ENCODE assay signal across 18 cellular contexts in genomic region chr10:79495306-79495705, GRCh38. TPM values are rescaled to one million over a fixed set of nuclear protein-coding genes. Genes with fewer than 3 reads are reported as not detected.
DNase-seq lines count a peak whose midpoint lies in the region; ATAC-seq, FAIRE-seq and TF ChIP-seq lines count a peak whose summit lies in the region.
"Had no signal": no experiment of that assay in that cellular context is flagged by ENCODE, and none has a peak within 500 bp of the region (broad histone marks: within the 10 kb centered on the region; RNA-seq: fewer than 3 reads in every experiment).

No MANE protein-coding gene starts in this region.

- peaks cover 27 to 57% of the 10 kb centered on the region in 2 experiments for H3K27me3 ChIP-seq in K562 (ENCODE audit: control insufficient read depth in 2 of 2, insufficient read depth in 2 of 2, low read length in 2 of 2)

- no peak for TF ChIP-seq EP300 in K562 (IDR thresholded peaks at IDR 0.05; ENCODE audit: low read length)

- 13% methylated on average over 10 of the region's 10 CpGs for whole genome bisulfite sequencing in K562 (ENCODE audit: insufficient coverage, low coverage, missing lambda C conversion rate)

- FAIRE-seq in K562 (lab: Jason Lieb, UNC) = no peak
- FAIRE-seq in GM19239 (lab: Jason Lieb, UNC) = no peak
- FAIRE-seq: G401.6, GM12892, H1 had no signal

- no peaks in the 10 kb centered on the region for H3K36me3 ChIP-seq in K562 (ENCODE audit: control insufficient read depth, insufficient read depth, low read length)

- H3K4me1 ChIP-seq in K562 (replicated peaks in 1 of 2; ENCODE audit: control insufficient read depth in 2 of 2, insufficient read depth in 2 of 2, low read length in 2 of 2) = peaks cover 6 to 7% of the 10 kb centered on the region in 2 experiments; a peak in 4 of 5 replicates

- H2AFZ ChIP-seq in K562 (ENCODE audit: low read depth, low read length) = 0 out of 2 replicates have a peak overlapping the region, but pooled peaks have one; percentile 18
- H2AFZ ChIP-seq: GM23248 had no signal

- H3K9ac ChIP-seq in K562 (ENCODE audit: insufficient read depth in 1 of 2, low read depth in 2 of 2, low read length in 2 of 2) = peak overlapping the region in 1 of 2 experiments; percentile 1; a peak in 1 of 4 replicates
- H3K9ac ChIP-seq: GM23248 had no signal

- no peak overlapping the region for H3K4me2 ChIP-seq in K562 (ENCODE audit: insufficient read depth, low read length)

- 0 out of 2 replicates have a peak, but pooled peaks cover 4% of the 10 kb centered on the region for H4K20me1 ChIP-seq in K562 (replicated peaks; ENCODE audit: control insufficient read depth, insufficient read depth, low read length)

- no peaks in the 10 kb centered on the region for H3K9me1 ChIP-seq in K562 (ENCODE audit: control insufficient read depth, insufficient read depth, low read length)

- TF ChIP-seq CTCF in K562 (IDR thresholded peaks at IDR 0.05 in 2 of 3, conservative IDR thresholded peaks at IDR 0.05 in 1 of 3; ENCODE audit: insufficient read depth in 2 of 3, low read depth in 1 of 3, low read length in 3 of 3) = no peak

- POLR2A ChIA-PET in K562 (lab: Yijun Ruan, JAX) = no interaction called here

- TF ChIP-seq RAD21 in K562 (CRISPR knock-in tag; conservative IDR thresholded peaks at IDR 0.05 in 1 of 2, IDR thresholded peaks at IDR 0.05 in 1 of 2) = no peak

- no peak for TF ChIP-seq POLR2A in K562 (conservative IDR thresholded peaks at IDR 0.05)

- in situ Hi-C loops in K562 (cut with MboI) = no loop called here

- no peak for ATAC-seq in K562

- no peak overlapping the region for H3K4me3 ChIP-seq in K562
- H3K4me3 ChIP-seq: GM23248 had no signal

- H3K9me3 ChIP-seq in K562 (replicated peaks; ENCODE audit: control insufficient read depth, insufficient read depth, low read depth, low read length) = no peaks in the 10 kb centered on the region

- no peak overlapping the region for H3K27ac ChIP-seq in K562 (ENCODE audit: extremely low read depth, low read depth, low read length)
- H3K27ac ChIP-seq: GM23248 had no signal

- no peaks in the 10 kb centered on the region for H3K79me2 ChIP-seq in K562 (ENCODE audit: control insufficient read depth, insufficient read depth, low read length)

- DNase-seq in Kasumi-1 (lab: John Stamatoyannopoulos, UW) (peak; percentile 19 to 22), K562 (ENCODE audit: extremely low read depth in 1 of 4, low spot score in 3 of 4) (no peak), mesenteric fat pad (ENCODE audit: low spot score) (peak; percentile 60), cerebellar nuclear complex (lab: John Stamatoyannopoulos, UW) (no peak), GM19239 (ENCODE audit: insufficient read length, low spot score) (no peak), hepatic stellate cell (ENCODE audit: low spot score) (no peak), DMS153 (lab: John Stamatoyannopoulos, UW) (no peak)
- DNase-seq: C1 segment of cervical spinal cord; Calu3; CD4-positive, alpha-beta memory T cell; COR-L47; DND-41; GM23248; H7; HCEC 1CT had no signal

- BruUV-seq in K562 (replicated peaks; lab: Mats Ljungman, UMichigan) = no TSS peak

- CTCF ChIA-PET in K562 (lab: Yijun Ruan, JAX; ENCODE audit: low intra/inter-chr PET ratio) = no interaction called here

- intact Hi-C loops in K562 (cut with micrococcal nuclease) = no loop called here

TF ChIP-seq in K562, 482 proteins besides CTCF, POLR2A, EP300 and RAD21:
- TF ChIP-seq MED1 (CRISPR knock-in tag; IDR thresholded peaks at IDR 0.05; ENCODE audit: borderline replicate concordance) = no peak
- TF ChIP-seq TFAP4 (CRISPR knock-in tag; IDR thresholded peaks at IDR 0.05; ENCODE audit: borderline replicate concordance) = 0 out of 2 replicates have a peak, but pooled peaks have one; percentile 11

RNA-seq across cellular contexts. Expression of gene EIF5AL1, which starts 17.0 kb away (rescaled TPM):
- 0.16 TPM in 1 of 2 replicates, not detected in the other for total RNA-seq in K562 (2011; cell fraction: chromatin; rRNA removed; ENCODE audit: low replicate concordance)
- total RNA-seq in K562 (2011; cell fraction: nucleolus; rRNA removed) = 0.13 and 0.17 TPM in 2 replicates
- total RNA-seq in K562 (2011; cell fraction: nucleoplasm; rRNA removed) = 0.15 and 0.31 TPM in 2 replicates
- total RNA-seq in K562 (2014; rRNA removed) = 0.65 and 0.68 TPM in 2 replicates
- 0.80 and 0.83 TPM in 2 replicates for total RNA-seq in K562 (2014; rRNA removed; fragmentation: Illumina TruSeq; extraction: Trizol)
- 0.18 and 0.30 TPM in 2 replicates for total RNA-seq in K562 (2015; rRNA removed; fragmentation: Illumina TruSeq; extraction: Trizol)
- 0.27 and 0.31 TPM in 2 replicates for total RNA-seq in K562 (2021)
- 1.6 and 1.8 TPM in 2 replicates for polyA plus RNA-seq in K562 (2011; rRNA removed)
- 0.97 and 1.1 TPM in 2 replicates for polyA plus RNA-seq in K562 (2011; cell fraction: cytosol; rRNA removed)
- polyA plus RNA-seq in K562 (2011; cell fraction: nucleus; rRNA removed) = 0.20 and 0.35 TPM in 2 replicates
- 0.54 and 1.1 TPM in 2 replicates for polyA plus RNA-seq in K562 (2012)
- polyA plus RNA-seq in K562 (2014; fragmentation: Illumina TruSeq; extraction: Trizol) = 3.2 and 3.4 TPM in 2 replicates
- under 1 TPM in 1 of 2 experiments, not detected in 1; 0.03 TPM for polyA plus RNA-seq in K562 (2014; fragmentation: Nextera tagmentation; extraction: Ambion mirVana)
- polyA plus RNA-seq in K562 (2014; rRNA removed) = 0.37 and 0.43 TPM in 2 replicates
- 3.2 and 4.7 TPM in 2 replicates for polyA minus RNA-seq in K562 (2011; rRNA and poly(A)+ RNA removed)
- polyA minus RNA-seq in K562 (2011; cell fraction: cytosol; rRNA and poly(A)+ RNA removed) = 0.64 and 0.67 TPM in 2 replicates
- polyA minus RNA-seq in K562 (2011; cell fraction: nucleus; rRNA and poly(A)+ RNA removed) = under 0.01 and 0.11 TPM in 2 replicates
- total RNA-seq in mesenteric fat pad = 0.22 TPM

RNA-seq across cellular contexts. Expression of gene ZCCHC24, which starts 49.9 kb away (rescaled TPM):
- 4.0 and 6.3 TPM in 2 replicates for total RNA-seq in K562 (2011; cell fraction: chromatin; rRNA removed; ENCODE audit: low replicate concordance)
- total RNA-seq in K562 (2011; cell fraction: nucleolus; rRNA removed) = 4.8 and 4.9 TPM in 2 replicates
- 4.4 and 6.7 TPM in 2 replicates for total RNA-seq in K562 (2011; cell fraction: nucleoplasm; rRNA removed)
- 3.6 and 4.9 TPM in 2 replicates for total RNA-seq in K562 (2014; rRNA removed)
- total RNA-seq in K562 (2014; rRNA removed; fragmentation: Illumina TruSeq; extraction: Trizol) = 3.9 and 4.0 TPM in 2 replicates
- 5.5 and 5.7 TPM in 2 replicates for total RNA-seq in K562 (2015; rRNA removed; fragmentation: Illumina TruSeq; extraction: Trizol)
- total RNA-seq in K562 (2021) = 11.0 and 11.5 TPM in 2 replicates
- 4.6 and 5.0 TPM in 2 replicates for polyA plus RNA-seq in K562 (2011; rRNA removed)
- polyA plus RNA-seq in K562 (2011; cell fraction: cytosol; rRNA removed) = 4.7 and 8.4 TPM in 2 replicates
- polyA plus RNA-seq in K562 (2011; cell fraction: nucleus; rRNA removed) = 3.1 and 5.6 TPM in 2 replicates
- 6.8 and 12.0 TPM in 2 replicates for polyA plus RNA-seq in K562 (2012)
- polyA plus RNA-seq in K562 (2014; fragmentation: Illumina TruSeq; extraction: Trizol) = 7.0 and 7.6 TPM in 2 replicates
- under 1 TPM; 0.84 to 0.86 TPM for polyA plus RNA-seq in K562 (2014; fragmentation: Nextera tagmentation; extraction: Ambion mirVana)
- 5.1 and 6.0 TPM in 2 replicates for polyA plus RNA-seq in K562 (2014; rRNA removed)
- 3.4 and 4.7 TPM in 2 replicates for polyA minus RNA-seq in K562 (2011; rRNA and poly(A)+ RNA removed)
- 6.1 and 6.4 TPM in 2 replicates for polyA minus RNA-seq in K562 (2011; cell fraction: cytosol; rRNA and poly(A)+ RNA removed)
- 3.0 TPM in 2 replicates for polyA minus RNA-seq in K562 (2011; cell fraction: nucleus; rRNA and poly(A)+ RNA removed)
- 90.8 TPM for total RNA-seq in mesenteric fat pad

Comparison
In these comparisons a context has a peak if more than half of its experiments do, and no peak if none do; other contexts are left out.
1. DNase-seq: peak in Kasumi-1 (2 of 2) and mesenteric fat pad (single experiment); none in K562 (0 of 4), cerebellar nuclear complex (0 of 2), GM19239 (single experiment), hepatic stellate cell (single experiment) and DMS153 (single experiment).